In genomic region chr11:104051806-104052205, GRCh38 we compare ENCODE assay signal across 1 cellular context.
TF ChIP-seq lines count a peak whose summit lies in the region.

No MANE protein-coding gene starts in this region.

TF ChIP-seq in GM23338, 12 proteins besides CTCF, POLR2A, EP300 and RAD21 (continued from another document):
- TF ChIP-seq, protein P1, sequence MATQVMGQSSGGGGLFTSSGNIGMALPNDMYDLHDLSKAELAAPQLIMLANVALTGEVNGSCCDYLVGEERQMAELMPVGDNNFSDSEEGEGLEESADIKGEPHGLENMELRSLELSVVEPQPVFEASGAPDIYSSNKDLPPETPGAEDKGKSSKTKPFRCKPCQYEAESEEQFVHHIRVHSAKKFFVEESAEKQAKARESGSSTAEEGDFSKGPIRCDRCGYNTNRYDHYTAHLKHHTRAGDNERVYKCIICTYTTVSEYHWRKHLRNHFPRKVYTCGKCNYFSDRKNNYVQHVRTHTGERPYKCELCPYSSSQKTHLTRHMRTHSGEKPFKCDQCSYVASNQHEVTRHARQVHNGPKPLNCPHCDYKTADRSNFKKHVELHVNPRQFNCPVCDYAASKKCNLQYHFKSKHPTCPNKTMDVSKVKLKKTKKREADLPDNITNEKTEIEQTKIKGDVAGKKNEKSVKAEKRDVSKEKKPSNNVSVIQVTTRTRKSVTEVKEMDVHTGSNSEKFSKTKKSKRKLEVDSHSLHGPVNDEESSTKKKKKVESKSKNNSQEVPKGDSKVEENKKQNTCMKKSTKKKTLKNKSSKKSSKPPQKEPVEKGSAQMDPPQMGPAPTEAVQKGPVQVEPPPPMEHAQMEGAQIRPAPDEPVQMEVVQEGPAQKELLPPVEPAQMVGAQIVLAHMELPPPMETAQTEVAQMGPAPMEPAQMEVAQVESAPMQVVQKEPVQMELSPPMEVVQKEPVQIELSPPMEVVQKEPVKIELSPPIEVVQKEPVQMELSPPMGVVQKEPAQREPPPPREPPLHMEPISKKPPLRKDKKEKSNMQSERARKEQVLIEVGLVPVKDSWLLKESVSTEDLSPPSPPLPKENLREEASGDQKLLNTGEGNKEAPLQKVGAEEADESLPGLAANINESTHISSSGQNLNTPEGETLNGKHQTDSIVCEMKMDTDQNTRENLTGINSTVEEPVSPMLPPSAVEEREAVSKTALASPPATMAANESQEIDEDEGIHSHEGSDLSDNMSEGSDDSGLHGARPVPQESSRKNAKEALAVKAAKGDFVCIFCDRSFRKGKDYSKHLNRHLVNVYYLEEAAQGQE (IDR thresholded peaks at IDR 0.05; ENCODE audit: unreplicated experiment) = no peak
- TF ChIP-seq CREB1 (CRISPR knock-in tag; IDR thresholded peaks at IDR 0.05; ENCODE audit: low read depth) (no peak), ZNF114 (CRISPR knock-in tag; IDR thresholded peaks at IDR 0.05) (no peak), STAT1 (IDR thresholded peaks at IDR 0.05; ENCODE audit: unreplicated experiment) (no peak)
- TF ChIP-seq, protein P2, sequence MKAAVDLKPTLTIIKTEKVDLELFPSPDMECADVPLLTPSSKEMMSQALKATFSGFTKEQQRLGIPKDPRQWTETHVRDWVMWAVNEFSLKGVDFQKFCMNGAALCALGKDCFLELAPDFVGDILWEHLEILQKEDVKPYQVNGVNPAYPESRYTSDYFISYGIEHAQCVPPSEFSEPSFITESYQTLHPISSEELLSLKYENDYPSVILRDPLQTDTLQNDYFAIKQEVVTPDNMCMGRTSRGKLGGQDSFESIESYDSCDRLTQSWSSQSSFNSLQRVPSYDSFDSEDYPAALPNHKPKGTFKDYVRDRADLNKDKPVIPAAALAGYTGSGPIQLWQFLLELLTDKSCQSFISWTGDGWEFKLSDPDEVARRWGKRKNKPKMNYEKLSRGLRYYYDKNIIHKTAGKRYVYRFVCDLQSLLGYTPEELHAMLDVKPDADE (IDR thresholded peaks at IDR 0.05) = no peak
TF ChIP-seq in GM23338: peak in this region for 0.
